Comparison of ENCODE assay signal across 1 cellular context in genomic region chr17:29566473-29567361, GRCh38.
TF ChIP-seq lines count a peak whose summit lies in the region.

A gene with protein sequence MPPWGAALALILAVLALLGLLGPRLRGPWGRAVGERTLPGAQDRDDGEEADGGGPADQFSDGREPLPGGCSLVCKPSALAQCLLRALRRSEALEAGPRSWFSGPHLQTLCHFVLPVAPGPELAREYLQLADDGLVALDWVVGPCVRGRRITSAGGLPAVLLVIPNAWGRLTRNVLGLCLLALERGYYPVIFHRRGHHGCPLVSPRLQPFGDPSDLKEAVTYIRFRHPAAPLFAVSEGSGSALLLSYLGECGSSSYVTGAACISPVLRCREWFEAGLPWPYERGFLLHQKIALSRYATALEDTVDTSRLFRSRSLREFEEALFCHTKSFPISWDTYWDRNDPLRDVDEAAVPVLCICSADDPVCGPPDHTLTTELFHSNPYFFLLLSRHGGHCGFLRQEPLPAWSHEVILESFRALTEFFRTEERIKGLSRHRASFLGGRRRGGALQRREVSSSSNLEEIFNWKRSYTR (minus strand): TSS chr17:29567037. CDS start chr17:29566966, 71 bp downstream.

TF ChIP-seq in GM12878, 131 proteins besides CTCF, POLR2A, EP300 and RAD21 (continued from another document):
- TF ChIP-seq, protein P1, sequence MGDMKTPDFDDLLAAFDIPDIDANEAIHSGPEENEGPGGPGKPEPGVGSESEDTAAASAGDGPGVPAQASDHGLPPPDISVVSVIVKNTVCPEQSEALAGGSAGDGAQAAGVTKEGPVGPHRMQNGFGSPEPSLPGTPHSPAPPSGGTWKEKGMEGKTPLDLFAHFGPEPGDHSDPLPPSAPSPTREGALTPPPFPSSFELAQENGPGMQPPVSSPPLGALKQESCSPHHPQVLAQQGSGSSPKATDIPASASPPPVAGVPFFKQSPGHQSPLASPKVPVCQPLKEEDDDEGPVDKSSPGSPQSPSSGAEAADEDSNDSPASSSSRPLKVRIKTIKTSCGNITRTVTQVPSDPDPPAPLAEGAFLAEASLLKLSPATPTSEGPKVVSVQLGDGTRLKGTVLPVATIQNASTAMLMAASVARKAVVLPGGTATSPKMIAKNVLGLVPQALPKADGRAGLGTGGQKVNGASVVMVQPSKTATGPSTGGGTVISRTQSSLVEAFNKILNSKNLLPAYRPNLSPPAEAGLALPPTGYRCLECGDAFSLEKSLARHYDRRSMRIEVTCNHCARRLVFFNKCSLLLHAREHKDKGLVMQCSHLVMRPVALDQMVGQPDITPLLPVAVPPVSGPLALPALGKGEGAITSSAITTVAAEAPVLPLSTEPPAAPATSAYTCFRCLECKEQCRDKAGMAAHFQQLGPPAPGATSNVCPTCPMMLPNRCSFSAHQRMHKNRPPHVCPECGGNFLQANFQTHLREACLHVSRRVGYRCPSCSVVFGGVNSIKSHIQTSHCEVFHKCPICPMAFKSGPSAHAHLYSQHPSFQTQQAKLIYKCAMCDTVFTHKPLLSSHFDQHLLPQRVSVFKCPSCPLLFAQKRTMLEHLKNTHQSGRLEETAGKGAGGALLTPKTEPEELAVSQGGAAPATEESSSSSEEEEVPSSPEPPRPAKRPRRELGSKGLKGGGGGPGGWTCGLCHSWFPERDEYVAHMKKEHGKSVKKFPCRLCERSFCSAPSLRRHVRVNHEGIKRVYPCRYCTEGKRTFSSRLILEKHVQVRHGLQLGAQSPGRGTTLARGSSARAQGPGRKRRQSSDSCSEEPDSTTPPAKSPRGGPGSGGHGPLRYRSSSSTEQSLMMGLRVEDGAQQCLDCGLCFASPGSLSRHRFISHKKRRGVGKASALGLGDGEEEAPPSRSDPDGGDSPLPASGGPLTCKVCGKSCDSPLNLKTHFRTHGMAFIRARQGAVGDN (IDR thresholded peaks at IDR 0.05): peak; percentile 43; the same call in 1 of the 2 replicates
- TF ChIP-seq ZNF217 (IDR thresholded peaks at IDR 0.05) (0 out of 2 replicates have a peak, but pooled peaks have one; percentile 21), HDAC6 (IDR thresholded peaks at IDR 0.05; ENCODE audit: unreplicated experiment) (peak; percentile 69), EGR1 (IDR thresholded peaks at IDR 0.05; ENCODE audit: borderline replicate concordance in 1 of 2, low read depth in 2 of 2, low read length in 2 of 2) (0 out of 3 replicates have a peak, but pooled peaks of 1 of the 2 experiments have one; percentile 2), GATAD2B (conservative IDR thresholded peaks at IDR 0.05; ENCODE audit: low read depth) (peak; percentile 61; the same call in 1 of the 2 replicates), SIN3A (IDR thresholded peaks at IDR 0.05; ENCODE audit: low read depth, low read length) (peak; percentile 57; the same call in 1 of the 2 replicates), SMARCA5 (IDR thresholded peaks at IDR 0.05) (peak; percentile 25; the same call in 1 of the 2 replicates), YY1 (IDR thresholded peaks at IDR 0.05; ENCODE audit: low read depth, low read length) (peak; percentile 29; the same call in 1 of the 2 replicates), HDGF (IDR thresholded peaks at IDR 0.05) (peak; percentile 2; the same call in 1 of the 2 replicates), EED (IDR thresholded peaks at IDR 0.05; ENCODE audit: low read depth) (no peak), DPF2 (IDR thresholded peaks at IDR 0.05) (peak; percentile 41; the same call in 1 of the 2 replicates), WRNIP1 (IDR thresholded peaks at IDR 0.05; ENCODE audit: borderline replicate concordance, low read depth, low read length) (no peak), BHLHE40 (IDR thresholded peaks at IDR 0.05; ENCODE audit: borderline replicate concordance in 1 of 2, low read depth in 2 of 2, low read length in 1 of 2) (peak in 1 of 2 experiments; percentile 27; a peak in 1 of 4 replicates), IKZF1 (conservative IDR thresholded peaks at IDR 0.05) (peak; percentile 94), LARP7 (IDR thresholded peaks at IDR 0.05) (peak; percentile 56), CBX5 (IDR thresholded peaks at IDR 0.05; ENCODE audit: low read depth) (no peak)
- TF ChIP-seq, protein P2, sequence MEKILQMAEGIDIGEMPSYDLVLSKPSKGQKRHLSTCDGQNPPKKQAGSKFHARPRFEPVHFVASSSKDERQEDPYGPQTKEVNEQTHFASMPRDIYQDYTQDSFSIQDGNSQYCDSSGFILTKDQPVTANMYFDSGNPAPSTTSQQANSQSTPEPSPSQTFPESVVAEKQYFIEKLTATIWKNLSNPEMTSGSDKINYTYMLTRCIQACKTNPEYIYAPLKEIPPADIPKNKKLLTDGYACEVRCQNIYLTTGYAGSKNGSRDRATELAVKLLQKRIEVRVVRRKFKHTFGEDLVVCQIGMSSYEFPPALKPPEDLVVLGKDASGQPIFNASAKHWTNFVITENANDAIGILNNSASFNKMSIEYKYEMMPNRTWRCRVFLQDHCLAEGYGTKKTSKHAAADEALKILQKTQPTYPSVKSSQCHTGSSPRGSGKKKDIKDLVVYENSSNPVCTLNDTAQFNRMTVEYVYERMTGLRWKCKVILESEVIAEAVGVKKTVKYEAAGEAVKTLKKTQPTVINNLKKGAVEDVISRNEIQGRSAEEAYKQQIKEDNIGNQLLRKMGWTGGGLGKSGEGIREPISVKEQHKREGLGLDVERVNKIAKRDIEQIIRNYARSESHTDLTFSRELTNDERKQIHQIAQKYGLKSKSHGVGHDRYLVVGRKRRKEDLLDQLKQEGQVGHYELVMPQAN (conservative IDR thresholded peaks at IDR 0.05): peak; percentile 22
- TF ChIP-seq, protein P3, sequence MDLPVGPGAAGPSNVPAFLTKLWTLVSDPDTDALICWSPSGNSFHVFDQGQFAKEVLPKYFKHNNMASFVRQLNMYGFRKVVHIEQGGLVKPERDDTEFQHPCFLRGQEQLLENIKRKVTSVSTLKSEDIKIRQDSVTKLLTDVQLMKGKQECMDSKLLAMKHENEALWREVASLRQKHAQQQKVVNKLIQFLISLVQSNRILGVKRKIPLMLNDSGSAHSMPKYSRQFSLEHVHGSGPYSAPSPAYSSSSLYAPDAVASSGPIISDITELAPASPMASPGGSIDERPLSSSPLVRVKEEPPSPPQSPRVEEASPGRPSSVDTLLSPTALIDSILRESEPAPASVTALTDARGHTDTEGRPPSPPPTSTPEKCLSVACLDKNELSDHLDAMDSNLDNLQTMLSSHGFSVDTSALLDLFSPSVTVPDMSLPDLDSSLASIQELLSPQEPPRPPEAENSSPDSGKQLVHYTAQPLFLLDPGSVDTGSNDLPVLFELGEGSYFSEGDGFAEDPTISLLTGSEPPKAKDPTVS (IDR thresholded peaks at IDR 0.05; ENCODE audit: low read depth, low read length): no peak
